8 cellular contexts compared by ENCODE assay signal in the genomic region with DNA sequence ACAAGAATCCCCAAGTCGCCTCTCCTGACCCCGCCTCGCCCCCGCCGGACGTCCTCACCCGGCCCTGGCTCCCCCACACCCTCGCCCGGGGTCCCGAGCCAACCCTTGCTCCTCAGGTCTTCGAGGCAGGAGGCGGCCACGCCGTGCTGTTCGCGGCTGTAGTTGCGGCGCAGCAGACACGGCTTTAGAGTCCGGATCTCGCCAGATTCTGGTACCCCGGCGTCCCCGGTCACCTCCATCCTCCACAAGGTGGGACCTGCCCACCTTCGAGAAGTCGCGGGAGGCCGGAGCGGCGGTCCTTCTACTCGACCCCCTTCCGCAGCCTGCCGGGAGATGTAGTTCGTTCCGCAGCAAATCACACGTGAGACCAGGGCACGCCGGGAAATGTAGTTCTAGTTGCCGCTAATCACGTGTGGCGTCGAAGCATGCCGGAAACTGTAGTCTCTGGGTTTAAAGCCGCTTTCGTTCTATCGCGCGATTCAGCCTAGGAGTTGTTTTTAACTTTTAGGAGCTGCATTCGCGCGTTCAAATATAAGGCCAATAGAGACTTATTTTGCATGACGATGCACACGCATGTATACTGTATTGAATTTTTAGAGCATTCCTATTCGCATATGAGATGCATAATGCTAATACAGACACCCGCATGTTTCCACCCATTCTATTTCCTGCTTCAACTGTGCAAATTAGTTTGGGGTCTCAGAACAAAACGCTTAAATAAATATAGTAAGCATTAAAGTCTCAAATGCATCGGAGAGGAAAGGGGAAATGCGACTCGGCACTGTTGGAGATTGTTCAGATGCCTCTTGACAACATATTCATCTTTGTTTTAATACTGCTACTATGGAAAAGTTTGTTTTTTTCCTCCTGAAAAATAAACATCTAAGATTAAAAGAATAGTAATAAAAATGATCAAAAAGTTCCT. TPM values are rescaled to one million over a fixed set of nuclear protein-coding genes. Genes with fewer than 3 reads are reported as not detected.
DNase-seq lines count a peak whose midpoint lies in the region; ATAC-seq and TF ChIP-seq lines count a peak whose summit lies in the region.

A gene with protein sequence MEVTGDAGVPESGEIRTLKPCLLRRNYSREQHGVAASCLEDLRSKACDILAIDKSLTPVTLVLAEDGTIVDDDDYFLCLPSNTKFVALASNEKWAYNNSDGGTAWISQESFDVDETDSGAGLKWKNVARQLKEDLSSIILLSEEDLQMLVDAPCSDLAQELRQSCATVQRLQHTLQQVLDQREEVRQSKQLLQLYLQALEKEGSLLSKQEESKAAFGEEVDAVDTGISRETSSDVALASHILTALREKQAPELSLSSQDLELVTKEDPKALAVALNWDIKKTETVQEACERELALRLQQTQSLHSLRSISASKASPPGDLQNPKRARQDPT (minus strand): TSS at position 310 of the 925 bp plus-strand sequence. CDS start 71 bp downstream, at position 239.

- intact Hi-C loops in right cardiac atrium (cut with DNase I): loop anchor here in 1 of 4 donors (10.0 kb wide), 1 partner anchor 62 kb away; no protein-coding TSS in a partner anchor
- intact Hi-C loops in uterus (cut with DNase I; ENCODE audit: low total_unique reads): no loop called here

- H3K27me3 ChIP-seq in right cardiac atrium (ENCODE audit: control insufficient read depth, insufficient read depth) (no peaks in the 10 kb centered on the region), uterus (no peaks in the 10 kb centered on the region)

- H3K9me3 ChIP-seq in right cardiac atrium (ENCODE audit: control insufficient read depth, low read length) (no peaks in the 10 kb centered on the region), uterus (no peaks in the 10 kb centered on the region)

- H3K4me1 ChIP-seq in right cardiac atrium (ENCODE audit: control insufficient read depth, insufficient read depth, low read length): no peaks in the 10 kb centered on the region
- no peaks in the 10 kb centered on the region for H3K4me1 ChIP-seq in uterus

- H3K4me3 ChIP-seq in right cardiac atrium (ENCODE audit: low read length) (peak within 1 kb of the TSS; percentile 74), uterus (peak within 1 kb of the TSS; percentile 62 to 80)

- H3K27ac ChIP-seq in angular gyrus (ENCODE audit: low read depth, low read length): peak within 1 kb of the TSS; percentile 44
- peak within 1 kb of the TSS; percentile 70 for H3K27ac ChIP-seq in right cardiac atrium (ENCODE audit: low read length)
- H3K27ac ChIP-seq in uterus: peak within 1 kb of the TSS; percentile 75 to 86

- 2% methylated on average over 59 of the region's 59 CpGs for WGBS in right cardiac atrium

- peak; percentile 96 for DNase-seq in GM13976 (ENCODE audit: low spot score)
- peak; percentile 40 to 73 for DNase-seq in NCI-H187 (lab: John Stamatoyannopoulos, UW)
- peak; percentile 75 to 97 (median 87) for DNase-seq in T-helper 2 cell
- peak; percentile 94 to 97 (median 95) for DNase-seq in right cardiac atrium
- peak; percentile 85 for DNase-seq in pulmonary artery endothelial cell (ENCODE audit: low read depth, low spot score)
- DNase-seq in uterus: peak; percentile 92 to 95

- peak; percentile 39 to 55 for TF ChIP-seq POLR2A in uterus (IDR thresholded peaks at IDR 0.05)

- no peaks in the 10 kb centered on the region for H3K36me3 ChIP-seq in uterus

- no peak for TF ChIP-seq CTCF in GM13976 (IDR thresholded peaks at IDR 0.05; ENCODE audit: borderline replicate concordance, control extremely low read depth, extremely low read depth, insufficient read depth, missing control alignments)
- no peak for TF ChIP-seq CTCF in uterus (IDR thresholded peaks at IDR 0.05)

- in situ Hi-C loops in GM13976 (cut with MboI; ENCODE audit: low sequenced_read_pairs, unreplicated experiment): no loop called here

- ATAC-seq in HG02884 (IDR thresholded peaks at IDR 0.05; ENCODE audit: unreplicated experiment) (peak; percentile 73), right cardiac atrium (peak; percentile 90 to 91)

RNA-seq across cellular contexts. Expression of the gene that starts here (rescaled TPM):
- 10 to 100 TPM; 25.8 to 31.3 (median 28.9) TPM for total RNA-seq in right cardiac atrium
- polyA plus RNA-seq in right cardiac atrium: 17.0 TPM
- total RNA-seq in pulmonary artery endothelial cell: 78.3 and 82.2 TPM in 2 replicates
- total RNA-seq in uterus: 10 to 100 TPM in 3 of 4 donors, 1 to 10 TPM in 1; 5.1 to 41.6 (median 25.7) TPM

Comparison
In these comparisons a context has a peak if more than half of its experiments do, and no peak if none do; other contexts are left out.
1. Peak in every context shown above with its lines: DNase-seq, ATAC-seq, H3K4me3 ChIP-seq and H3K27ac ChIP-seq.